Comparison of ENCODE assay signal across 8 cellular contexts in genomic region chr15:56249080-56249479, GRCh38. TPM values are rescaled to one million over a fixed set of nuclear protein-coding genes. Genes with fewer than 3 reads are reported as not detected.
DNase-seq lines count a peak whose midpoint lies in the region; ATAC-seq and TF ChIP-seq lines count a peak whose summit lies in the region.

No MANE protein-coding gene starts in this region.

- H3K4me3 ChIP-seq in KMS-11 (IDR thresholded peaks at IDR 0.05; ENCODE audit: insufficient read depth, low read depth, low read length) (no peak overlapping the region), kidney epithelial cell (ENCODE audit: low read depth, low read length) (no peak overlapping the region)

- H3K9ac ChIP-seq in KMS-11 = no peak overlapping the region

- H3K4me2 ChIP-seq in KMS-11 = no peak overlapping the region

- H3K36me3 ChIP-seq in KMS-11 (ENCODE audit: insufficient read depth) (no peaks in the 10 kb centered on the region), kidney epithelial cell (ENCODE audit: control insufficient read depth, insufficient read depth, low read length) (no peaks in the 10 kb centered on the region)

- DNase-seq in DMS53 treated with DMSO at 0.1 percent for 48 hours (lab: John Stamatoyannopoulos, UW; ENCODE audit: unreplicated experiment) (peak; percentile 4), SW480 (ENCODE audit: low spot score) (peak; percentile 23), kidney epithelial cell (ENCODE audit: low read depth) (peak; percentile 42), germinal center (ENCODE audit: low spot score) (no peak), KG1 (lab: John Stamatoyannopoulos, UW) (no peak)
- no peak for DNase-seq in activated CD8-positive, alpha-beta memory T cell treated with anti-CD3 and anti-CD28 coated beads, Interleukin-2, amount 50 U/mL, for 4 hours

- H3K27me3 ChIP-seq in KMS-11 (ENCODE audit: insufficient read depth, low read depth) (no peaks in the 10 kb centered on the region), kidney epithelial cell (ENCODE audit: control insufficient read depth, insufficient read depth, low read length) (no peaks in the 10 kb centered on the region)

- no peak overlapping the region for H2AFZ ChIP-seq in KMS-11 (ENCODE audit: low read depth)

- TF ChIP-seq CTCF in KMS-11 (conservative IDR thresholded peaks at IDR 0.05; ENCODE audit: low read depth, low read length) (peak; percentile 50), kidney epithelial cell (IDR thresholded peaks at IDR 0.05; ENCODE audit: insufficient read depth, low read length, poor library complexity, severe bottlenecking) (peak; percentile 58)

- peaks cover 19% of the 10 kb centered on the region for H3K4me1 ChIP-seq in KMS-11 (ENCODE audit: low read depth, poor library complexity, severe bottlenecking)

- ATAC-seq in GM21367 (IDR thresholded peaks at IDR 0.05; ENCODE audit: unreplicated experiment) = no peak

- no peak overlapping the region for H3K27ac ChIP-seq in KMS-11

- H3K79me2 ChIP-seq in KMS-11 (ENCODE audit: insufficient read depth, low read depth) = no peaks in the 10 kb centered on the region

- H4K20me1 ChIP-seq in KMS-11 (ENCODE audit: insufficient read depth) = no peaks in the 10 kb centered on the region

RNA-seq across cellular contexts. Expression of gene RFX7, which starts 5.4 kb away (rescaled TPM):
- total RNA-seq in kidney epithelial cell = 11.4 and 13.0 TPM in 2 replicates

Comparison
In these comparisons a context has a peak if more than half of its experiments do, and no peak if none do; other contexts are left out.
1. DNase-seq: peak in DMS53 treated with DMSO at 0.1 percent for 48 hours (single experiment), SW480 (single experiment) and kidney epithelial cell (single experiment); none in activated CD8-positive, alpha-beta memory T cell treated with anti-CD3 and anti-CD28 coated beads, Interleukin-2, amount 50 U/mL, for 4 hours (single experiment), germinal center (single experiment) and KG1 (single experiment).